9 cellular contexts compared by ENCODE assay signal in the genomic region with DNA sequence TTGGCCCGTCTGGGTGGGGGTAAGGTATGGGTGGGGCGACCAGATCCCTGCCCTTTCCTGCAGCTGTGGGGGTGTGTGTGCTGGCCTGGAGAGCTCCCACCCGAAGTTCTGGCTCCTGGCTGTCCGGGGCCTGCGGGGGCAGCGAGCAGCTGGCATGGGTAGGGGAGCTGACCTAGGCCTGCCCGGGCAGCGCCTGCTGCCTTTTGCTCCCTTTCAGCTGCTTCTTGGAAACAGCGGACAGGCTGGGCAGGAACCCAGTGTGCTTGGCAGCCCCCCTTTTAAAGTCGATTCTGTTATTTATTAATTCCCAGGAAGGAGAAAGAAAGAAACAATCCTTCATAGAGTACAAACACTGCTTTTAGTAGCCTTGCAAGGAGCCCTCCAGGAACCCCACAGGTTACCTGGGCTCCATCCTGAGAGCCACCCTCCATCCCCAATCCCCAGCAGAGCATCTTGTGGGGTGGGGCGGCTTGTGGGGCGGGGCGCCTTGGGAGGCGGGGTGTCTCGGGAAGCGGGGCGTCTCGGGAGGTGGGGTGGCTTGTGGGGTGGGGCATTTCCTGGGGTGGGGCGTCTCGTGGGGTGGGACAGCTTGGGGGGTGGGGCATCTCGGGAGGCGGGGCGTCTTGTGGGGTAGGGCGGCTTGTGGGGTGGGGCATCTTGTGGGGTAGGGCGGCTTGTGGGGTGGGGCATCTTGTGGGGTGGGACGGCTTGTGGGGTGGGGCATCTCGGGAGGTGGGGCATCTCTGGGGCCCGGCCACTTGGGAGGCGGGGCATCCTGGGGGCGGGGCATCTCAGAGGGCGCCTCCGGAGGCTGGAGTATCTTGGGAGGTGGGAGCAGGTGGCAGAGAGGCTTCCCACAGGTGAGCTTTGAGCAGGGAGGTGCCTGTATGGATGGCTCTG. TPM values are rescaled to one million over a fixed set of nuclear protein-coding genes. Genes with fewer than 3 reads are reported as not detected.
A peak's percentile ranks its signal among the peaks of the same experiment; 100 is the strongest.
DNase-seq lines count a peak whose midpoint lies in the region; ATAC-seq and TF ChIP-seq lines count a peak whose summit lies in the region.
"Had no signal": no experiment of that assay in that cellular context is flagged by ENCODE, and none has a peak within 500 bp of the region (broad histone marks: within the 10 kb centered on the region; RNA-seq: fewer than 3 reads in every experiment).

No MANE protein-coding gene starts in this region.

- no peak for TF ChIP-seq POLR2A in gastrocnemius medialis (IDR thresholded peaks at IDR 0.05)

- DNase-seq in GM12865 (ENCODE audit: low read depth) (peak; percentile 84), Panc1 (ENCODE audit: low read depth, low spot score) (no peak), fibroblast of gingiva (ENCODE audit: low read depth) (peak; percentile 21), gastrocnemius medialis (no peak), NCI-H446 (lab: John Stamatoyannopoulos, UW) (no peak), NOMO-1 treated with dmso at 0.1 percent for 144 hours (lab: John Stamatoyannopoulos, UW; ENCODE audit: unreplicated experiment) (no peak), DMS79 treated with DMSO at 0.1 percent for 48 hours (lab: John Stamatoyannopoulos, UW) (no peak)
- DNase-seq: PC-9 had no signal

- H3K9me3 ChIP-seq in Panc1 (ENCODE audit: control insufficient read depth, insufficient read depth, low read depth, low read length) (no peaks in the 10 kb centered on the region), gastrocnemius medialis (no peaks in the 10 kb centered on the region)

- intact Hi-C loops in Panc1 (cut with micrococcal nuclease; ENCODE audit: unreplicated experiment): no loop called here
- intact Hi-C loops in gastrocnemius medialis (cut with DNase I; ENCODE audit: low total_unique reads): loop anchor here (10.0 kb wide), 1 partner anchor 619 kb away; a partner anchor contains a TSS

- ATAC-seq in Panc1 (peak; percentile 9), gastrocnemius medialis (no peak), HG02759 (IDR thresholded peaks at IDR 0.05; ENCODE audit: unreplicated experiment) (no peak)

- in situ Hi-C loops in Panc1 (cut with HindIII; ENCODE audit: low pct_unique_long_range_greater_than_20kb, low sequenced_read_pairs) (no loop called here), gastrocnemius medialis (cut with MboI; ENCODE audit: low sequenced_read_pairs in 4 of 4) (no loop called here)

- H3K36me3 ChIP-seq in Panc1 (ENCODE audit: control insufficient read depth, insufficient read depth, low read length): no peaks in the 10 kb centered on the region
- H3K36me3 ChIP-seq in gastrocnemius medialis: no peaks in the 10 kb centered on the region

- no peak for TF ChIP-seq CTCF in GM12865 (IDR thresholded peaks at IDR 0.05; ENCODE audit: insufficient read depth, low read depth, low read length, missing control alignments)
- TF ChIP-seq CTCF in Panc1 (IDR thresholded peaks at IDR 0.05): no peak
- TF ChIP-seq CTCF in gastrocnemius medialis (IDR thresholded peaks at IDR 0.05 in 4 of 5, conservative IDR thresholded peaks at IDR 0.05 in 1 of 5): no peak

- H3K27me3 ChIP-seq in Panc1 (ENCODE audit: control insufficient read depth, insufficient read depth, low read length) (no peaks in the 10 kb centered on the region), gastrocnemius medialis (no peaks in the 10 kb centered on the region)

- H3K27ac ChIP-seq in Panc1 (ENCODE audit: low read length) (0 out of 2 replicates have a peak overlapping the region, but pooled peaks have one; percentile 24), gastrocnemius medialis (peak overlapping the region; percentile 80 to 95 (median 91))
- H3K27ac ChIP-seq: PC-9 had no signal

- CTCF ChIA-PET in Panc1 (lab: Charles Lee): interaction anchor here (0.5 to 0.6 kb wide), 4 partner anchors 79 to 216 kb away, joined by 3 to 5 read pairs (median 4); no protein-coding TSS in a partner anchor

- peak overlapping the region; percentile 61 for H3K4me3 ChIP-seq in GM12865 (ENCODE audit: low read depth, low read length)
- H3K4me3 ChIP-seq in Panc1 (ENCODE audit: low read depth in 2 of 2, low read length in 2 of 2): no peak overlapping the region
- peak overlapping the region in 1 of 4 donors; percentile 8 for H3K4me3 ChIP-seq in gastrocnemius medialis
- H3K4me3 ChIP-seq: PC-9 had no signal

- peaks cover 63% of the 10 kb centered on the region for H3K4me1 ChIP-seq in Panc1 (ENCODE audit: control insufficient read depth, insufficient read depth, low read length)
- H3K4me1 ChIP-seq in gastrocnemius medialis: peaks cover 72 to 86% of the 10 kb centered on the region in 2 donors

- no TSS peak for BruUV-seq in Panc1 (replicated peaks; lab: Mats Ljungman, UMichigan)

- POLR2A ChIA-PET in Panc1 (lab: Charles Lee): no interaction called here

RNA-seq across cellular contexts. Expression of a gene that starts 7.0 kb away (rescaled TPM):
- total RNA-seq in Panc1 (2021; ENCODE audit: unreplicated experiment) (416 TPM), gastrocnemius medialis (10 to 100 TPM; 54.5 to 87.0 (median 66.8) TPM)
- polyA plus RNA-seq in Panc1 (2012; ENCODE audit: insufficient read length): 720 TPM

RNA-seq across cellular contexts. Expression of a gene that starts 16.5 kb away (rescaled TPM):
- total RNA-seq in Panc1 (2021; ENCODE audit: unreplicated experiment) (132 TPM), gastrocnemius medialis (10 to 100 TPM; 53.4 to 92.5 (median 76.8) TPM)
- polyA plus RNA-seq in Panc1 (2012; ENCODE audit: insufficient read length): 164 TPM

Comparison
In these comparisons a context has a peak if more than half of its experiments do, and no peak if none do; other contexts are left out.
1. DNase-seq: peak in GM12865 (single experiment) and fibroblast of gingiva (single experiment); none in Panc1 (single experiment), gastrocnemius medialis (0 of 2), NCI-H446 (0 of 2), NOMO-1 treated with dmso at 0.1 percent for 144 hours (single experiment) and DMS79 treated with DMSO at 0.1 percent for 48 hours (single experiment).